8 cellular contexts compared by ENCODE assay signal in genomic region chr3:17207979-17208378, GRCh38.
"Had no signal": no experiment of that assay in that cellular context is flagged by ENCODE, and none has a peak within 500 bp of the region (broad histone marks: within the 10 kb centered on the region; RNA-seq: fewer than 3 reads in every experiment).

No MANE protein-coding gene starts in this region.

- H2AFZ ChIP-seq: GM23248 had no signal

- ATAC-seq: HCT116 had no signal

- H3K27ac Mint-ChIP-seq: HFFc6 had no signal

- H3K4me1 ChIP-seq: HAP-1 had no signal

- H3K4me3 Mint-ChIP-seq: HFFc6 had no signal

- H3K36me3 ChIP-seq: HAP-1 had no signal

- H3K9me3 Mint-ChIP-seq: HFFc6 had no signal

- H3K4me3 ChIP-seq: GM23248, HAP-1 had no signal

- H3K9ac ChIP-seq: GM23248 had no signal

- DNase-seq: GM23248, GOT3, H7, HFFc6, IMR-90 had no signal

- H3K27ac ChIP-seq: GM23248 had no signal

- FAIRE-seq: HTR-8/SVneo had no signal
